In the genomic region with DNA sequence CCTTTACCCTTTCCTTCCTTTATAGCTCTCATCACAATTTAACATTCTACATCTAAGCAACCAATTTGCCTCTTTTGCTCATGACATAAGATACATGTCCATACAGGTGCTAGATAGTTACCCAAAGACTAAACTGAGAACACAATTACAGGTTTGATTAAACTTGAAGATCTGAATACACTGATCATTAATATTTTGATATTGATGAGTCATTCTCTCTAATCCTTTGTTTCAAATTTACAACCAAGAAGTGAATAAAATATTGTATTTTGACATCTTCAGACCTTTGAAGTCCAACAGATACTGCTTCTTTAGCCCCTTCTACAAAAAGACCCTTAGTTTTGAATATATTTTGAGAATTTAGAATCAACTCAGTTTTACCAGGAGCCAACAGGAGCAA, we compare ENCODE assay signal across 12 cellular contexts. TPM values are rescaled to one million over a fixed set of nuclear protein-coding genes. Genes with fewer than 3 reads are reported as not detected.
DNase-seq lines count a peak whose midpoint lies in the region; ATAC-seq, FAIRE-seq and TF ChIP-seq lines count a peak whose summit lies in the region.
"Had no signal": no experiment of that assay in that cellular context is flagged by ENCODE, and none has a peak within 500 bp of the region (broad histone marks: within the 10 kb centered on the region; RNA-seq: fewer than 3 reads in every experiment).

No MANE protein-coding gene starts in this region.

- H3K36me3 ChIP-seq in PC-3 (ENCODE audit: low read depth, low read length) (peaks cover 45% of the 10 kb centered on the region), smooth muscle cell (ENCODE audit: low read depth) (no peaks in the 10 kb centered on the region)
- H3K36me3 ChIP-seq: prostate gland, transverse colon had no signal

- CTCF ChIA-PET in PC-3 (lab: Charles Lee), result no interaction called here

- H3K4me2 ChIP-seq in PC-3 (ENCODE audit: low read length) (peak overlapping the region; percentile 83), smooth muscle cell (peak overlapping the region; percentile 99)

- peaks cover 75% of the 10 kb centered on the region for H3K79me2 ChIP-seq in PC-3 (ENCODE audit: low read length)
- H3K79me2 ChIP-seq in smooth muscle cell (ENCODE audit: low read depth), result peaks cover 75% of the 10 kb centered on the region

- peaks cover 0 to 4% of the 10 kb centered on the region in 2 donors for H3K9me3 Mint-ChIP-seq in activated T-cell treated with anti-CD3 and anti-CD28 coated beads, Interleukin-2, amount 50 U/mL, for 72 hours
- H3K9me3 Mint-ChIP-seq in endothelial cell (ENCODE audit: unreplicated experiment), result no peaks in the 10 kb centered on the region

- H3K4me1 Mint-ChIP-seq in activated T-cell treated with anti-CD3 and anti-CD28 coated beads, Interleukin-2, amount 50 U/mL, for 72 hours (ENCODE audit: low read depth), result peaks cover 72% of the 10 kb centered on the region
- peaks cover 26% of the 10 kb centered on the region for H3K4me1 Mint-ChIP-seq in endothelial cell (ENCODE audit: unreplicated experiment)

- TF ChIP-seq CTCF in PC-3 (conservative IDR thresholded peaks at IDR 0.05; ENCODE audit: low read depth, low read length), result no peak
- TF ChIP-seq CTCF in endothelial cell (IDR thresholded peaks at IDR 0.05; ENCODE audit: unreplicated experiment), result no peak
- no peak for TF ChIP-seq CTCF in smooth muscle cell (IDR thresholded peaks at IDR 0.05; ENCODE audit: borderline replicate concordance, insufficient read depth, poor library complexity, severe bottlenecking)

- H3F3A ChIP-seq in PC-3 (ENCODE audit: low read length, unreplicated experiment) (no peaks in the 10 kb centered on the region), smooth muscle cell (ENCODE audit: low read depth) (peaks cover 13% of the 10 kb centered on the region)

- intact Hi-C loops in PC-3 (cut with micrococcal nuclease), result loop anchor here (5.0 to 10.0 kb wide), 3 partner anchors 45 to 375 kb away; no protein-coding TSS in a partner anchor

- H3K27me3 Mint-ChIP-seq in activated T-cell treated with anti-CD3 and anti-CD28 coated beads, Interleukin-2, amount 50 U/mL, for 72 hours (ENCODE audit: low read depth), result no peaks in the 10 kb centered on the region
- peaks cover 6% of the 10 kb centered on the region for H3K27me3 Mint-ChIP-seq in endothelial cell (ENCODE audit: unreplicated experiment)

- no peak overlapping the region for H2AFZ ChIP-seq in PC-3 (ENCODE audit: low read length)
- no peak overlapping the region for H2AFZ ChIP-seq in smooth muscle cell (ENCODE audit: low read depth)

- H3K9me2 ChIP-seq in PC-3 (replicated peaks; ENCODE audit: low read length), result no peaks in the 10 kb centered on the region

- H3K36me3 Mint-ChIP-seq in activated T-cell treated with anti-CD3 and anti-CD28 coated beads, Interleukin-2, amount 50 U/mL, for 72 hours (ENCODE audit: insufficient read depth in 2 of 2), result peaks cover 12 to 27% of the 10 kb centered on the region in 2 donors
- H3K36me3 Mint-ChIP-seq in endothelial cell (ENCODE audit: low read depth, unreplicated experiment), result no peaks in the 10 kb centered on the region

- POLR2A ChIA-PET in PC-3 (lab: Charles Lee; ENCODE audit: unreplicated experiment), result interaction anchor here (0.7 kb wide), 1 partner anchor 11 kb away, joined by 4 read pairs; no protein-coding TSS in a partner anchor

- no peak for FAIRE-seq in GM19239 (lab: Jason Lieb, UNC)

- peak overlapping the region; percentile 65 to 92 for H3K4me3 Mint-ChIP-seq in activated T-cell treated with anti-CD3 and anti-CD28 coated beads, Interleukin-2, amount 50 U/mL, for 72 hours
- H3K4me3 Mint-ChIP-seq in endothelial cell (ENCODE audit: unreplicated experiment), result no peak overlapping the region

- DNase-seq in activated T-cell treated with anti-CD3 and anti-CD28 coated beads, Interleukin-2, amount 50 U/mL, for 72 hours, result no peak
- DNase-seq in activated T-cell treated with anti-CD3 and anti-CD28 coated beads for 4 hours (no peak), PC-3 (no peak), endothelial cell (ENCODE audit: low spot score) (no peak), smooth muscle cell (lab: John Stamatoyannopoulos, UW; ENCODE audit: unreplicated experiment) (no peak), foreskin melanocyte (no peak), GM19239 (ENCODE audit: insufficient read length, low spot score) (no peak)
- DNase-seq in activated CD4-positive, CD25-positive, alpha-beta regulatory T cell (lab: John Stamatoyannopoulos, UW), result no peak
- DNase-seq: activated CD4-positive, alpha-beta T cell treated with anti-CD3 and anti-CD28 coated beads for 1 hour; transverse colon had no signal

- no TSS peak for BruUV-seq in PC-3 (replicated peaks; lab: Mats Ljungman, UMichigan)

- peaks cover 31% of the 10 kb centered on the region for H3K4me1 ChIP-seq in PC-3 (ENCODE audit: insufficient read depth, low read length)
- peaks cover 27% of the 10 kb centered on the region for H3K4me1 ChIP-seq in smooth muscle cell (ENCODE audit: low read depth)
- H3K4me1 ChIP-seq: prostate gland had no signal

- H3K9me3 ChIP-seq in PC-3 (ENCODE audit: low read length), result no peaks in the 10 kb centered on the region
- H3K9me3 ChIP-seq in smooth muscle cell (replicated peaks; ENCODE audit: low read depth), result no peaks in the 10 kb centered on the region
- H3K9me3 ChIP-seq: prostate gland had no signal

- H3K27me3 ChIP-seq in PC-3 (ENCODE audit: low read length), result no peaks in the 10 kb centered on the region
- H3K27me3 ChIP-seq in smooth muscle cell (ENCODE audit: low read depth), result no peaks in the 10 kb centered on the region
- H3K27me3 ChIP-seq: transverse colon had no signal

- H4K20me1 ChIP-seq in PC-3 (ENCODE audit: low read length) (peaks cover 65% of the 10 kb centered on the region), smooth muscle cell (ENCODE audit: low read depth) (peaks cover 69% of the 10 kb centered on the region)

- H3K27ac ChIP-seq in PC-3 (ENCODE audit: low read length) (no peak overlapping the region), smooth muscle cell (ENCODE audit: low read depth) (peak overlapping the region; percentile 99)
- H3K27ac ChIP-seq: prostate gland, transverse colon had no signal

- H3K9ac ChIP-seq in PC-3 (ENCODE audit: low read length) (peak overlapping the region; percentile 99; the same call in 1 of the 2 replicates), smooth muscle cell (ENCODE audit: low read depth) (no peak overlapping the region)

- H3K4me3 ChIP-seq in PC-3 (ENCODE audit: low read length) (peak overlapping the region; percentile 93), smooth muscle cell (peak overlapping the region; percentile 88)
- H3K4me3 ChIP-seq: prostate gland, transverse colon had no signal

- ATAC-seq in activated T-cell treated with anti-CD3 and anti-CD28 coated beads, Interleukin-2, amount 50 U/mL, for 72 hours (replicated peaks in 1 of 2), result no peak
- no peak for ATAC-seq in PC-3
- ATAC-seq: esophagus mucosa had no signal

- H3K27ac Mint-ChIP-seq in activated T-cell treated with anti-CD3 and anti-CD28 coated beads, Interleukin-2, amount 50 U/mL, for 72 hours, result peak overlapping the region; percentile 12
- H3K27ac Mint-ChIP-seq in endothelial cell (ENCODE audit: unreplicated experiment), result peak overlapping the region; percentile 45

RNA-seq across cellular contexts. Expression of gene NAP1L1, which starts 2.6 kb away (rescaled TPM):
- total RNA-seq in activated T-cell treated with anti-CD3 and anti-CD28 coated beads, Interleukin-2, amount 50 U/mL, for 72 hours, result 100 to 1,000 TPM; 849 to 969 TPM
- total RNA-seq in PC-3 (2014; rRNA removed) (200 and 247 TPM in 2 replicates), endothelial cell (ENCODE audit: unreplicated experiment) (603 TPM), smooth muscle cell (221 and 282 TPM in 2 replicates)
- 110 and 127 TPM in 2 replicates for polyA plus RNA-seq in smooth muscle cell

RNA-seq across cellular contexts. Expression of gene PHLDA1, which starts 50.3 kb away (rescaled TPM):
- 10 to 100 TPM; 19.9 to 33.6 TPM for total RNA-seq in activated T-cell treated with anti-CD3 and anti-CD28 coated beads, Interleukin-2, amount 50 U/mL, for 72 hours
- 181 and 218 TPM in 2 replicates for total RNA-seq in PC-3 (2014; rRNA removed)
- 50.3 TPM for total RNA-seq in endothelial cell (ENCODE audit: unreplicated experiment)
- 88.6 and 91.3 TPM in 2 replicates for total RNA-seq in smooth muscle cell
- 69.7 and 70.2 TPM in 2 replicates for polyA plus RNA-seq in smooth muscle cell
